ENCODE assay signal across 8 cellular contexts in the genomic region with DNA sequence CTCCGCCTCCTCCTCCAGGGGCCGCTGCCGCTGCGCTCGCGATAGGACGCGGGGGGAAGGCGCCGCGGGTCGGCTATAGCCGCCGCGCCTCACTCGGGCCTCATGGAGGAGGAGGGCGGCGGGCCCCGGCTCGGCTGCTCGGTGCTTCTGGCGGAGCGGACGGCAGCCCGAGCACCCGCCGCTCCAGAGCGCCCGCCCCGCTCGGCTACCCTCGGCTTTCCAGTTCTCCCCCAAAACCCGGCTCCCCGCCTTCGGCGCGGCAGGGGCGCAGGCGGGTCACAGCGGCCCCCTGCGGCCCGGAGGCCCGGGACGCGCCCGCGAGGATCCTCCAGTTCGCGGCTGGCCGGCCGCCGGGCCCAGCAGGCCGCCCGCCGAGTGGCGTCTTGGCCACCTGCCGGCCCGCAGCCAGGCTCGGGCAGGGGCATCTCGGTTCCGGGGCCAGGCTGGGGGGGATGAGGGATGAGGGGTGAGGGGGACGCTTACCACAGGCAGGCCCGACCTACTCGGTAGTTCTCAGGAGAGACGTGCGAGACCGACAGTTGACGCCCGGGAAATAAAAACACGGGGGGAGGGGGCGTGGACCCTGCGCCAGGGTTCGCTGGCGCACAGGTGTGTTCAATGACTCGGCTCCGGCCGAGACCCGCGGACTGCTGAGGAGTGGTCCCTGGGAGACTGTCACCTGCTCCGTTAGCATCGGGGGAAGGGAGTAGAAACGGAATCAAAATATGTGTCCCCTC. TPM values are rescaled to one million over a fixed set of nuclear protein-coding genes. Genes with fewer than 3 reads are reported as not detected.
DNase-seq lines count a peak whose midpoint lies in the region; ATAC-seq and TF ChIP-seq lines count a peak whose summit lies in the region.

A gene with protein sequence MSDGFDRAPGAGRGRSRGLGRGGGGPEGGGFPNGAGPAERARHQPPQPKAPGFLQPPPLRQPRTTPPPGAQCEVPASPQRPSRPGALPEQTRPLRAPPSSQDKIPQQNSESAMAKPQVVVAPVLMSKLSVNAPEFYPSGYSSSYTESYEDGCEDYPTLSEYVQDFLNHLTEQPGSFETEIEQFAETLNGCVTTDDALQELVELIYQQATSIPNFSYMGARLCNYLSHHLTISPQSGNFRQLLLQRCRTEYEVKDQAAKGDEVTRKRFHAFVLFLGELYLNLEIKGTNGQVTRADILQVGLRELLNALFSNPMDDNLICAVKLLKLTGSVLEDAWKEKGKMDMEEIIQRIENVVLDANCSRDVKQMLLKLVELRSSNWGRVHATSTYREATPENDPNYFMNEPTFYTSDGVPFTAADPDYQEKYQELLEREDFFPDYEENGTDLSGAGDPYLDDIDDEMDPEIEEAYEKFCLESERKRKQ (minus strand): TSS at position 221 of the 737 bp plus-strand sequence. CDS start 231 bp downstream, outside the sequence.

- H3K36me3 ChIP-seq in breast epithelium = no peaks in the 10 kb centered on the region

- no peak for TF ChIP-seq POLR2A in breast epithelium (IDR thresholded peaks at IDR 0.05)

- TF ChIP-seq CTCF in VCaP (conservative IDR thresholded peaks at IDR 0.05) = peak; percentile 93
- peak in 1 of 3 donors; percentile 49 for TF ChIP-seq CTCF in breast epithelium (IDR thresholded peaks at IDR 0.05)

- peak within 1 kb of the TSS; percentile 76 to 95 (median 83) for H3K4me3 ChIP-seq in breast epithelium

- DNase-seq in ACHN (peak; percentile 85), NCI-H2171 (lab: John Stamatoyannopoulos, UW) (peak; percentile 79), breast epithelium (ENCODE audit: low spot score in 2 of 2) (peak; percentile 57 to 81), iPS-NIHi7 (ENCODE audit: extremely low spot score) (peak; percentile 86), smooth muscle cell of the brain vasculature (ENCODE audit: low read depth, low spot score) (peak; percentile 47)

- H3K27me3 ChIP-seq in breast epithelium = no peaks in the 10 kb centered on the region

- intact Hi-C loops in breast epithelium (cut with DNase I; ENCODE audit: low total_unique reads) = no loop called here

- no peaks in the 10 kb centered on the region for H3K9me3 ChIP-seq in breast epithelium

- peaks cover 0 to 9% of the 10 kb centered on the region in 2 donors for H3K4me1 ChIP-seq in breast epithelium

- peak; percentile 78 for ATAC-seq in GM18520 (IDR thresholded peaks at IDR 0.05; ENCODE audit: unreplicated experiment)
- ATAC-seq in HG03060 (IDR thresholded peaks at IDR 0.05; ENCODE audit: low read depth, unreplicated experiment) = peak; percentile 23

- H3K27ac ChIP-seq in VCaP = peak within 1 kb of the TSS; percentile 98
- peak within 1 kb of the TSS; percentile 95 to 97 for H3K27ac ChIP-seq in breast epithelium

- in situ Hi-C loops in ACHN (cut with HindIII; ENCODE audit: low pct_ligation_motif_present, low pct_unique_long_range_greater_than_20kb, low sequenced_read_pairs) = no loop called here

RNA-seq across cellular contexts. Expression of the gene that starts here (rescaled TPM):
- 100 to 1,000 TPM in 1 of 3 donors, 10 to 100 TPM in 2; 70.5 to 104 (median 94.1) TPM for total RNA-seq in breast epithelium

Comparison
In these comparisons a context has a peak if more than half of its experiments do, and no peak if none do; other contexts are left out.
1. Peak in every context shown above with its lines: DNase-seq, ATAC-seq, H3K4me3 ChIP-seq and H3K27ac ChIP-seq.